ENCODE assay signal across 17 cellular contexts in genomic region chrX:106752101-106752678, GRCh38. TPM values are rescaled to one million over a fixed set of nuclear protein-coding genes. Genes with fewer than 3 reads are reported as not detected.
DNase-seq lines count a peak whose midpoint lies in the region; ATAC-seq, FAIRE-seq and TF ChIP-seq lines count a peak whose summit lies in the region.
"Had no signal": no experiment of that assay in that cellular context is flagged by ENCODE, and none has a peak within 500 bp of the region (broad histone marks: within the 10 kb centered on the region; RNA-seq: fewer than 3 reads in every experiment).

No MANE protein-coding gene starts in this region.

- DNase-seq in GM23248 (peak; percentile 13), endothelial cell (ENCODE audit: low spot score) (peak; percentile 3), osteoblast (ENCODE audit: insufficient read length, low spot score, missing footprints) (no peak), GM12892 (ENCODE audit: insufficient read length) (no peak), cortex of kidney (lab: John Stamatoyannopoulos, UW) (no peak)
- no peak for DNase-seq in activated effector memory CD4-positive, alpha-beta T cell treated with anti-CD3 and anti-CD28 coated beads, Interleukin-2, amount 50 U/mL, for 16 hours
- DNase-seq: activated CD4-positive, alpha-beta memory T cell treated with anti-CD3 and anti-CD28 coated beads for 36 hours; activated gamma-delta T cell; colonic mucosa; foreskin melanocyte; OCI-M1; thyroid gland had no signal

- H2AFZ ChIP-seq in GM23248: no peak overlapping the region
- H2AFZ ChIP-seq in OCI-LY3 (ENCODE audit: low read depth, low read length): no peak overlapping the region
- H2AFZ ChIP-seq in osteoblast (ENCODE audit: low read length): no peak overlapping the region

- H3K36me3 Mint-ChIP-seq in endothelial cell (ENCODE audit: low read depth, unreplicated experiment): no peaks in the 10 kb centered on the region
- H3K36me3 Mint-ChIP-seq: activated CD4-positive, alpha-beta memory T cell treated with anti-CD3 and anti-CD28 coated beads for 36 hours had no signal

- no peak for TF ChIP-seq POLR2A in GM12892 (IDR thresholded peaks at IDR 0.05; ENCODE audit: low read depth, low read length)

- H3K27ac ChIP-seq in GM23248 (no peak overlapping the region), OCI-LY3 (ENCODE audit: low read length) (no peak overlapping the region), osteoblast (ENCODE audit: low read depth, low read length) (no peak overlapping the region)
- H3K27ac ChIP-seq: colonic mucosa, thyroid gland had no signal

- no peaks in the 10 kb centered on the region for H3K9me3 Mint-ChIP-seq in endothelial cell (ENCODE audit: unreplicated experiment)
- H3K9me3 Mint-ChIP-seq: T-helper 2 cell treated with Interferon-gamma antibody and Interleukin-4, amounts not matched to agents 5 μg/mL and 100 μg/mL, for 36 hours had no signal

- H3K4me1 ChIP-seq in GM23248 (ENCODE audit: insufficient read depth): no peaks in the 10 kb centered on the region
- H3K4me1 ChIP-seq in OCI-LY3 (ENCODE audit: low read length): no peaks in the 10 kb centered on the region
- H3K4me1 ChIP-seq in osteoblast (ENCODE audit: insufficient read depth, low read length): no peaks in the 10 kb centered on the region
- H3K4me1 ChIP-seq: colonic mucosa, thyroid gland had no signal

- in situ Hi-C loops in GM23248 (cut with MboI): no loop called here

- no peaks in the 10 kb centered on the region for H3K9me3 ChIP-seq in GM23248 (ENCODE audit: low read depth)
- H3K9me3 ChIP-seq in OCI-LY3 (ENCODE audit: insufficient read depth, low read length): no peaks in the 10 kb centered on the region
- no peaks in the 10 kb centered on the region for H3K9me3 ChIP-seq in osteoblast (ENCODE audit: low read depth, low read length)
- H3K9me3 ChIP-seq: colonic mucosa, thyroid gland had no signal

- no peaks in the 10 kb centered on the region for H3K27me3 Mint-ChIP-seq in endothelial cell (ENCODE audit: unreplicated experiment)

- H3K4me2 ChIP-seq in GM23248 (ENCODE audit: unreplicated experiment) (no peak overlapping the region), OCI-LY3 (ENCODE audit: low read length) (no peak overlapping the region), osteoblast (ENCODE audit: insufficient read depth, low read length) (no peak overlapping the region)

- H3K36me3 ChIP-seq in GM23248 (ENCODE audit: low read depth) (no peaks in the 10 kb centered on the region), OCI-LY3 (replicated peaks; ENCODE audit: low read depth, low read length) (no peaks in the 10 kb centered on the region), osteoblast (ENCODE audit: insufficient read depth, low read length) (no peaks in the 10 kb centered on the region)
- H3K36me3 ChIP-seq: colonic mucosa, thyroid gland had no signal

- H3K9me2 ChIP-seq in GM23248 (ENCODE audit: insufficient read depth): no peaks in the 10 kb centered on the region

- no peak overlapping the region for H3K27ac Mint-ChIP-seq in endothelial cell (ENCODE audit: unreplicated experiment)
- H3K27ac Mint-ChIP-seq: activated CD4-positive, alpha-beta memory T cell treated with anti-CD3 and anti-CD28 coated beads for 36 hours; natural killer cell treated with Interleukin-12 subunit alpha and Interleukin-12 subunit beta and Interleukin-15 and Interleukin-18, amount 100 ng/mL, for 72 hours; T-helper 2 cell treated with Interferon-gamma antibody and Interleukin-4, amounts not matched to agents 5 μg/mL and 100 μg/mL, for 36 hours had no signal

- H3K4me1 Mint-ChIP-seq in endothelial cell (ENCODE audit: unreplicated experiment): no peaks in the 10 kb centered on the region

- H3K4me3 ChIP-seq in GM23248 (no peak overlapping the region), OCI-LY3 (ENCODE audit: low read length) (no peak overlapping the region), osteoblast (ENCODE audit: insufficient read depth, low read length) (no peak overlapping the region)
- H3K4me3 ChIP-seq: colonic mucosa, thyroid gland had no signal

- H4K20me1 ChIP-seq in GM23248 (ENCODE audit: insufficient read depth) (no peaks in the 10 kb centered on the region), OCI-LY3 (ENCODE audit: insufficient read depth, low read length) (no peaks in the 10 kb centered on the region), osteoblast (ENCODE audit: insufficient read depth, low read length) (no peaks in the 10 kb centered on the region)

- H3K9ac ChIP-seq in GM23248 (no peak overlapping the region), OCI-LY3 (ENCODE audit: low read length) (no peak overlapping the region)

- TF ChIP-seq CTCF in OCI-LY3 (IDR thresholded peaks at IDR 0.05; ENCODE audit: low read depth, low read length) (peak; percentile 43), endothelial cell (IDR thresholded peaks at IDR 0.05; ENCODE audit: unreplicated experiment) (no peak), osteoblast (IDR thresholded peaks at IDR 0.05; ENCODE audit: extremely low read depth, low read depth, low read length) (peak; percentile 37)

- 79 to 88% methylated on average over 1 of the region's 1 CpG for WGBS in GM23248 (ENCODE audit: low coverage in 1 of 2, low lambda C conversion rate in 2 of 2, missing lambda C conversion rate in 2 of 2), 2 experiments

- H3F3A ChIP-seq in GM23248 (ENCODE audit: insufficient read depth): no peaks in the 10 kb centered on the region

- no peak for ATAC-seq in HG02678 (IDR thresholded peaks at IDR 0.05; ENCODE audit: unreplicated experiment)
- ATAC-seq: natural killer cell treated with Interleukin-12 subunit alpha and Interleukin-12 subunit beta and Interleukin-15 and Interleukin-18, amount 100 ng/mL, for 72 hours had no signal

- no peak overlapping the region for H3K4me3 Mint-ChIP-seq in endothelial cell (ENCODE audit: unreplicated experiment)
- H3K4me3 Mint-ChIP-seq: activated CD4-positive, alpha-beta memory T cell treated with anti-CD3 and anti-CD28 coated beads for 36 hours; natural killer cell treated with Interleukin-12 subunit alpha and Interleukin-12 subunit beta and Interleukin-15 and Interleukin-18, amount 100 ng/mL, for 72 hours; T-helper 2 cell treated with Interferon-gamma antibody and Interleukin-4, amounts not matched to agents 5 μg/mL and 100 μg/mL, for 36 hours had no signal

- H3K79me2 ChIP-seq in GM23248 (ENCODE audit: insufficient read depth) (no peaks in the 10 kb centered on the region), OCI-LY3 (ENCODE audit: low read length) (no peaks in the 10 kb centered on the region), osteoblast (ENCODE audit: insufficient read depth, low read length) (no peaks in the 10 kb centered on the region)

- H3K27me3 ChIP-seq in GM23248 (replicated peaks; ENCODE audit: insufficient read depth): no peaks in the 10 kb centered on the region
- H3K27me3 ChIP-seq in OCI-LY3 (ENCODE audit: low read depth, low read length): no peaks in the 10 kb centered on the region
- no peaks in the 10 kb centered on the region for H3K27me3 ChIP-seq in osteoblast (ENCODE audit: insufficient read depth, low read length)
- H3K27me3 ChIP-seq: colonic mucosa, thyroid gland had no signal

- FAIRE-seq in GM12892 (lab: Jason Lieb, UNC): no peak

RNA-seq across cellular contexts. Expression of gene RNF128, which starts 25.7 kb away (rescaled TPM):
- 0.54 TPM in 1 of 2 replicates, not detected in the other for total RNA-seq in GM23248 (2014; rRNA removed; shearing (Covaris generic))
- 0.16 and 0.28 TPM in 2 replicates for polyA plus RNA-seq in GM23248 (2016; fragmentation: Nextera tagmentation; extraction: Ambion mirVana)
- 2.5 TPM for total RNA-seq in endothelial cell (ENCODE audit: unreplicated experiment)
- 0.59 and 0.72 TPM in 2 replicates for total RNA-seq in osteoblast
- polyA plus RNA-seq in GM12892 (2012; ENCODE audit: missing spikeins): not detected
- total RNA-seq: activated CD4-positive, alpha-beta memory T cell treated with anti-CD3 and anti-CD28 coated beads for 36 hours; H4; natural killer cell treated with Interleukin-12 subunit alpha and Interleukin-12 subunit beta and Interleukin-15 and Interleukin-18, amount 100 ng/mL, for 72 hours had no signal

RNA-seq across cellular contexts. Expression of gene TBC1D8B, which starts 50.3 kb away (rescaled TPM):
- total RNA-seq in GM23248 (2014; rRNA removed; shearing (Covaris generic)): 9.3 and 9.5 TPM in 2 replicates
- polyA plus RNA-seq in GM23248 (2016; fragmentation: Nextera tagmentation; extraction: Ambion mirVana): 11.5 and 12.1 TPM in 2 replicates
- total RNA-seq in endothelial cell (ENCODE audit: unreplicated experiment) (3.6 TPM), osteoblast (12.3 and 14.7 TPM in 2 replicates)
- 2.8 TPM for polyA plus RNA-seq in GM12892 (2012; ENCODE audit: missing spikeins)

Comparison
In these comparisons a context has a peak if more than half of its experiments do, and no peak if none do; other contexts are left out.
1. DNase-seq: peak in GM23248 (single experiment) and endothelial cell (single experiment); none in osteoblast (single experiment), GM12892 (single experiment), cortex of kidney (single experiment) and activated effector memory CD4-positive, alpha-beta T cell treated with anti-CD3 and anti-CD28 coated beads, Interleukin-2, amount 50 U/mL, for 16 hours (single experiment).